In the genomic region with DNA sequence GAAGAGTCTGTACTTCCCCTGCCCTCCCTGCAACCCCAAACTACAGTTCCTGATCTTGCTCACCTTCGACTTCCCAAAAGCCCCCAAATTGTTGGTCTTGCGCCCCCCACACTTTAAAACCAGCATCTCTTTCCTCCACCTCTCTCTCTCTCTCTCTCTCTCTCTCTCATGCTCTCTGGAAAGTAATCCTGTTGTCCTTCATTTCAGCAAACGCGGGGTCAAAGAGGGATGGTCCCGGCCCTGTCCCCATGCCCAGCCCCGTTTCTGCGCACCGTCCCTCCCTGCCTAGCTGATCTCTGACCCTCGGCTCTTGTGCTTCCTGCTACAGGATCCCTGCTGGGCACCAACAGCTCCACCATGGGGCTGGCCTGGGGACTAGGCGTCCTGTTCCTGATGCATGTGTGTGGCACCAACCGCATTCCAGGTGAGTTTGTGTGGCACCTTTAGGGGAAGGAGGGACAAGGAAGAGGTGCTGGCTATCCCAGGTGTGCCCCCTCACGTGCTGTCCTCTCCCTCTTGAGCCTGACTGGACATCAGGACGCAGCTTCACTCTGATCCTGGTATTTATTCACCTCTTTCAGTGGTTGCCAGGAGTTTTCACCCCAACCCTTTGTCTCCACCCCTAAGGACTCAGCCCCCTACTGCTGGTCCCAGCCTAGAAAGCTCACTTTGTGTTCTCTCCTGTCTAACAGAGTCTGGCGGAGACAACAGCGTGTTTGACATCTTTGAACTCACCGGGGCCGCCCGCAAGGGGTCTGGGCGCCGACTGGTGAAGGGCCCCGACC, we compare ENCODE assay signal across 8 cellular contexts. TPM values are rescaled to one million over a fixed set of nuclear protein-coding genes. Genes with fewer than 3 reads are reported as not detected.
DNase-seq lines count a peak whose midpoint lies in the region; ATAC-seq and TF ChIP-seq lines count a peak whose summit lies in the region.

No MANE protein-coding gene starts in this region.

- peak overlapping the region; percentile 70 for H3K4me3 Mint-ChIP-seq in activated T-helper 17 cell treated with anti-CD3 and anti-CD28 coated beads, Interleukin-2, amount 50 U/mL, for 72 hours

- TF ChIP-seq POLR2A in sigmoid colon (IDR thresholded peaks at IDR 0.05) = no peak

- H3K36me3 Mint-ChIP-seq in activated T-helper 17 cell treated with anti-CD3 and anti-CD28 coated beads, Interleukin-2, amount 50 U/mL, for 72 hours (ENCODE audit: low read depth) = no peaks in the 10 kb centered on the region

- H3K4me1 ChIP-seq in left ventricle myocardium inferior (peaks cover 78% of the 10 kb centered on the region), sigmoid colon (peaks cover 0 to 74% (median 66%) of the 10 kb centered on the region in 4 donors)

- H3K27me3 Mint-ChIP-seq in activated T-helper 17 cell treated with anti-CD3 and anti-CD28 coated beads, Interleukin-2, amount 50 U/mL, for 72 hours = peaks cover 15% of the 10 kb centered on the region

- WGBS in sigmoid colon, 2 donors = 8 to 40% methylated on average over 21 of the region's 21 CpGs

- H3K36me3 ChIP-seq in left ventricle myocardium inferior = peaks cover 36% of the 10 kb centered on the region
- peaks cover 25 to 50% (median 30%) of the 10 kb centered on the region in 4 donors for H3K36me3 ChIP-seq in sigmoid colon

- H3K4me1 Mint-ChIP-seq in activated T-helper 17 cell treated with anti-CD3 and anti-CD28 coated beads, Interleukin-2, amount 50 U/mL, for 72 hours = peaks cover 14% of the 10 kb centered on the region

- H3K9me3 Mint-ChIP-seq in activated T-helper 17 cell treated with anti-CD3 and anti-CD28 coated beads, Interleukin-2, amount 50 U/mL, for 72 hours = no peaks in the 10 kb centered on the region

- H3K9me3 ChIP-seq in left ventricle myocardium inferior (replicated peaks) (no peaks in the 10 kb centered on the region), sigmoid colon (no peaks in the 10 kb centered on the region)

- H3K27ac ChIP-seq in left ventricle myocardium inferior (replicated peaks) = peak overlapping the region; percentile 89
- H3K27ac ChIP-seq in sigmoid colon = peak overlapping the region; percentile 89 to 97 (median 96)

- intact Hi-C loops in left ventricle myocardium inferior (cut with micrococcal nuclease) = loop anchor here (5.0 to 10.0 kb wide), 2 partner anchors 409 to 757 kb away; no protein-coding TSS in a partner anchor
- intact Hi-C loops in sigmoid colon (cut with DNase I) = loop anchor here (2.0 to 10.0 kb wide), 7 partner anchors 176 to 1329 kb away; a partner anchor contains a TSS

- H3K27ac Mint-ChIP-seq in activated T-helper 17 cell treated with anti-CD3 and anti-CD28 coated beads, Interleukin-2, amount 50 U/mL, for 72 hours = no peak overlapping the region

- peaks cover 4% of the 10 kb centered on the region for H3K27me3 ChIP-seq in left ventricle myocardium inferior (ENCODE audit: low read depth)
- no peaks in the 10 kb centered on the region for H3K27me3 ChIP-seq in sigmoid colon

- ATAC-seq in activated T-helper 17 cell treated with anti-CD3 and anti-CD28 coated beads, Interleukin-2, amount 50 U/mL, for 72 hours (replicated peaks) = no peak
- ATAC-seq in GM18868 (IDR thresholded peaks at IDR 0.05; ENCODE audit: unreplicated experiment) = no peak

- TF ChIP-seq CTCF in AG10803 (conservative IDR thresholded peaks at IDR 0.05; ENCODE audit: low read length) (peak; percentile 34), HFF-Myc (IDR thresholded peaks at IDR 0.05; ENCODE audit: low read depth, low read length, missing control alignments) (peak; percentile 34), left ventricle myocardium inferior (IDR thresholded peaks at IDR 0.05; ENCODE audit: borderline replicate concordance) (peak; percentile 56), sigmoid colon (IDR thresholded peaks at IDR 0.05) (peak in 3 of 4 experiments; percentile 35 to 51 (median 46))

- H3K4me3 ChIP-seq in AG10803 (ENCODE audit: low read length) (peak overlapping the region; percentile 87), HFF-Myc (replicated peaks; ENCODE audit: low read depth, low read length) (peak overlapping the region; percentile 81), left ventricle myocardium inferior (peak overlapping the region; percentile 78), sigmoid colon (peak overlapping the region; percentile 41 to 77 (median 70))

- DNase-seq in AG10803 (ENCODE audit: low read depth) (peak; percentile 78), HFF-Myc (ENCODE audit: extremely low read depth, low read depth) (peak; percentile 38), left ventricle myocardium inferior (peak; percentile 50), sigmoid colon (peak; percentile 88), GOT3 (lab: John Stamatoyannopoulos, UW) (no peak), cortex of kidney (lab: John Stamatoyannopoulos, UW) (no peak)

- TF ChIP-seq EP300 in sigmoid colon (IDR thresholded peaks at IDR 0.05) = no peak

RNA-seq across cellular contexts. Expression of a gene that starts 0.8 kb away (rescaled TPM):
- total RNA-seq in activated T-helper 17 cell treated with anti-CD3 and anti-CD28 coated beads, Interleukin-2, amount 50 U/mL, for 72 hours = 1 to 10 TPM in 1 of 2 donors, under 1 TPM in 1; 0.66 to 3.5 TPM
- total RNA-seq in left ventricle myocardium inferior (47.4 TPM), sigmoid colon (1,000 to 10,000 TPM in 1 of 4 donors, 100 to 1,000 TPM in 3; 172 to 3,974 (median 496) TPM)
- 10 to 100 TPM; 13.2 to 95.5 (median 16.8) TPM for polyA plus RNA-seq in sigmoid colon

Comparison
In these comparisons a context has a peak if more than half of its experiments do, and no peak if none do; other contexts are left out.
1. DNase-seq: peak in AG10803 (single experiment), HFF-Myc (single experiment), left ventricle myocardium inferior (single experiment) and sigmoid colon (single experiment); none in GOT3 (single experiment) and cortex of kidney (single experiment).
2. RNA of a gene that starts 0.8 kb away (total RNA-seq): 172 to 3,974 TPM in sigmoid colon and 47.4 TPM in left ventricle myocardium inferior (single experiment); 0.66 to 3.5 TPM in activated T-helper 17 cell treated with anti-CD3 and anti-CD28 coated beads, Interleukin-2, amount 50 U/mL, for 72 hours; every median in the first group is over 10 times any median in the second.
3. Peak in every context shown above with its lines, with median percentiles within 50 percentile points of each other: H3K4me3 ChIP-seq and CTCF ChIP-seq.